ENCODE assay signal across 6 cellular contexts in the genomic region with DNA sequence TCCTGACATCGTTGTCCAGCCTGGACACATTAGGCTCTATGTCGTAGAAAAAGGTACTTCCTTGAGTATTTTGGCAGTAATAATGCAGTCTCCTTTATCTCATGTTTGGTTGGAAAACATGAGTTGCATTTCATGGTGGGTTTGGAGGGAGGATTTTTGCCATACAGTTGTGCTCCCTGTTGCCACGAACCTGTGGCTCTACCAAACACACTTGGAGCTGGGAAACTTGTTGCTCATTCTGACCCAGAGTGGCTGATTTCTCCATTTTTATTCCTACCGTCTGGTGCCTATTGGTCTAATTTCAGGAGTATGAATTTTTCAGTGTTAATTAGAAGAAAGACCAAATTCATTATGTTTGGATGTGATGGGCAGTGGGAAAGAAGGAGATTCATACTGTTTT.
"Had no signal": no experiment of that assay in that cellular context is flagged by ENCODE, and none has a peak within 500 bp of the region (broad histone marks: within the 10 kb centered on the region; RNA-seq: fewer than 3 reads in every experiment).

No MANE protein-coding gene starts in this region.

- DNase-seq: IMR-90, KBM-7, KG1 had no signal

- H3K9ac ChIP-seq: KMS-11 had no signal

- H3K27ac ChIP-seq: KMS-11 had no signal

- H3K4me3 ChIP-seq: K562 had no signal

- H3K4me2 ChIP-seq: KMS-11 had no signal

- ATAC-seq: HepG2, K562 had no signal
